29 cellular contexts compared by ENCODE assay signal in genomic region chr1:205330161-205330560, GRCh38. TPM values are rescaled to one million over a fixed set of nuclear protein-coding genes. Genes with fewer than 3 reads are reported as not detected.
"Had no signal": no experiment of that assay in that cellular context is flagged by ENCODE, and none has a peak within 500 bp of the region (broad histone marks: within the 10 kb centered on the region; RNA-seq: fewer than 3 reads in every experiment).

No MANE protein-coding gene starts in this region.

- H3K27ac ChIP-seq: Peyer's patch, SJSA1 had no signal

- H3K27me3 ChIP-seq: Peyer's patch had no signal

- H3K36me3 ChIP-seq: MG63, Peyer's patch, SJSA1 had no signal

- H3K4me2 ChIP-seq: SK-N-SH had no signal

- H3K9me3 ChIP-seq: MG63, Peyer's patch, SJSA1, SK-N-SH had no signal

- H3K9ac ChIP-seq: SK-N-SH had no signal

- DNase-seq: Kasumi-1, KG1, MG63, NCI-H1048, NCI-H1092 treated with DMSO at 0.1 percent for 48 hours, NCI-H1105 treated with DMSO at 0.1 percent for 48 hours, NCI-H1417, NCI-H1436 treated with DMSO at 0.1 percent for 48 hours, NCI-H1694 treated with DMSO at 0.1 percent for 48 hours, NCI-H187 treated with DMSO at 0.1 percent for 48 hours, NCI-H2029, NCI-H2081, NCI-H2171 treated with DMSO at 0.1 percent for 48 hours, NCI-H2227 treated with DMSO at 0.1 percent for 48 hours, NCI-H345, NCI-H446, NCI-H524 treated with DMSO at 0.1 percent for 48 hours, NCI-H526 treated with DMSO at 0.1 percent for 48 hours, NCI-H774, Peyer's patch, Right ventricle myocardium superior, RPMI8226, SHP77 treated with DMSO at 0.1 percent for 48 hours, SK-N-SH, SW 1271 had no signal

- H3K9me2 ChIP-seq: SK-N-SH had no signal

- H3K4me3 ChIP-seq: MG63, Peyer's patch, SJSA1 had no signal

RNA-seq across cellular contexts. Expression of gene KLHDC8A, which starts 26.6 kb away (rescaled TPM):
- total RNA-seq: M059J, NCI-H460, OCI-LY7, Peyer's patch, SJSA1 had no signal
